Comparison of ENCODE assay signal across 1 cellular context in the genomic region with DNA sequence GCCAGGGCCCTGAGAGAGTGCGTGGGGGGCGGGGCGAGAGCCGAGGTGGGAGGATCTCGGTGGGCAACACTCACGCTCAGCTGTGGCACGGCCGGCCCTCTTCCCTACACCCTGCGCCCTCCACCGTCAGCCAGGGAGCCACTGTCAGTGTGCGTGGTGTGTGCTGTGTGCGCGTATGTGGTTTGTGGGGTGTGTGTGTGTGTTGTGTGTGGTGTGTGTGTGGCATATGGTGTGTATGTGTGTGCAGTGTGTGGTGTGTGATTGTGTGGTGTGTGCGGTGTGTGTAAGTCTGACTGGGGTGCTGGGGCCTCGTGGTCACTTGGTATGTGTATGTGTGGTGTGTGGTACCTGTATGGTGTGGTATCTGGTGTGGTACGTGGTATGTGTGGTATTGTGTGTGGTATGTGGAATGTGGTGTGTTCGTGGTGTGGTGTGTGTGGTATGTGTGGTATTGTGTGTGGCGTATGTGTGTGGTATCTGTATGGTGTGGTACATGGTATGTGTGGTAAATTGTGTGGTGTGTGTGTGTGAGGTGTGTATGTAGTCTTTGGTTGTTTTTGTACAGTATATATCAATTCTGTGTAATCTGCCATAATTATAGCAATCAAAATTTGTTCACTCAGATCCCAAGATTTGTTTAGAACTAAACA.
A peak's percentile ranks its signal among the peaks of the same experiment; 100 is the strongest.
TF ChIP-seq lines count a peak whose summit lies in the region.

No MANE protein-coding gene starts in this region.

TF ChIP-seq in GM12878, 131 proteins besides CTCF, POLR2A, EP300 and RAD21:
- TF ChIP-seq CBFB (IDR thresholded peaks at IDR 0.05; ENCODE audit: low read depth) = no peak
- TF ChIP-seq, protein P1, sequence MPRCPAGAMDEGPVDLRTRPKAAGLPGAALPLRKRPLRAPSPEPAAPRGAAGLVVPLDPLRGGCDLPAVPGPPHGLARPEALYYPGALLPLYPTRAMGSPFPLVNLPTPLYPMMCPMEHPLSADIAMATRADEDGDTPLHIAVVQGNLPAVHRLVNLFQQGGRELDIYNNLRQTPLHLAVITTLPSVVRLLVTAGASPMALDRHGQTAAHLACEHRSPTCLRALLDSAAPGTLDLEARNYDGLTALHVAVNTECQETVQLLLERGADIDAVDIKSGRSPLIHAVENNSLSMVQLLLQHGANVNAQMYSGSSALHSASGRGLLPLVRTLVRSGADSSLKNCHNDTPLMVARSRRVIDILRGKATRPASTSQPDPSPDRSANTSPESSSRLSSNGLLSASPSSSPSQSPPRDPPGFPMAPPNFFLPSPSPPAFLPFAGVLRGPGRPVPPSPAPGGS (IDR thresholded peaks at IDR 0.05; ENCODE audit: borderline replicate concordance, insufficient read depth, low read depth, low read length, poor library complexity, severe bottlenecking) = peak; percentile 24
- TF ChIP-seq GATAD2B (conservative IDR thresholded peaks at IDR 0.05; ENCODE audit: low read depth) = no peak
